Comparison of ENCODE assay signal across 11 cellular contexts in genomic region chr7:115475206-115475605, GRCh38.
"Had no signal": no experiment of that assay in that cellular context is flagged by ENCODE, and none has a peak within 500 bp of the region (broad histone marks: within the 10 kb centered on the region; RNA-seq: fewer than 3 reads in every experiment).

No MANE protein-coding gene starts in this region.

- DNase-seq: activated naive CD4-positive, alpha-beta T cell treated with Interleukin-2 at 50 U/mL for 16 hours; cortex of kidney; effector memory CD4-positive, alpha-beta T cell; foreskin keratinocyte; glutamatergic neuron; mesendoderm; natural killer cell; psoas muscle; right lobe of liver; stomach had no signal

- H3K36me3 ChIP-seq: right lobe of liver, stomach, thoracic aorta had no signal

- H3K4me3 ChIP-seq: psoas muscle, right lobe of liver, stomach, thoracic aorta had no signal

- ATAC-seq: foreskin keratinocyte, natural killer cell, psoas muscle, right lobe of liver had no signal

- H3K27ac Mint-ChIP-seq: natural killer cell had no signal

- H3K27ac ChIP-seq: foreskin keratinocyte, psoas muscle, right lobe of liver, stomach, thoracic aorta had no signal

- H3K9me3 Mint-ChIP-seq: natural killer cell had no signal

- H3K9me3 ChIP-seq: psoas muscle, right lobe of liver, stomach, thoracic aorta had no signal

- H3K4me1 ChIP-seq: foreskin keratinocyte, psoas muscle had no signal
